In the genomic region with DNA sequence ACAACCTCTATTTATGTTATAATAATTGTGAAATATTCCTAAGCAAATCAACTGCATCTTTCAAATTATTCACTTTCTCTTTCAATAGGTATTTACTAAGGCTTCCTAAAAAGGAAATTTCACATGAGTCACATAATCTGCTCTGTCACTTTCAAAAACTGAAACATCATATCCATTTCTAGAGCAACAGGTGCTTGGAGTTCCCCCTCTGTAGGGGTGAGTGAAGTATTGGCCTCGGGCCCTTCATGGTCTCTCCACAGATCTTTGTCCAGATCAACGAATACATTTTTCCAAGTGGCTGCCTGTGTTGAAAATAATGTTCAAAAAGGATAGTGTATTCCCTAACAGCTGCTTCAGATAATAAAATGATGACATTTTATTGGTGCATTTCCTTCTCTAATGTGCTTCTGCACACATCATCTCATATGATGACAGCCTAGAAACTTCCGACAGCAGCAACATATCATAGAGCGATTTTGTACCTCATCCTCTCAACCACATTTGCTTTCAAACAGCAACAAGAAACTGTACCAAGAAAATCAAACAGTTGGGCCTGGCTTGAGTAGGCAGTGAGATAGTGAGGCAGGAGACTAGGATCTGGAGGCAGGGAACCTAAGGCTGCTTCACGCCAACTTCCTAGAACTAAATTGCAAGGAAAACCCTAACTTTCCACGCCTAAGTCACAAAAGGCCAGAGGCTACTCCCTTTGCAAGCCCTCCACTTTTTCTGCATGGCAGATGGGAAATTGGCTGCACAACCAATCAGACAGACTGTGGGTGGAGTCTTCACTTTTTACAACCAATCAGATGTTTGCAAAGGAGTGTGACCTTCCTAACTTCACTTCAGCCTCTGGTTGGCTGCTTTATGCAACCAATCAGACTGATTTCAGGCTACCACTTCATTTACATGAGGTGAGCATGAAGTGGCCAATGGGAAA, we compare ENCODE assay signal across 1 cellular context.
TF ChIP-seq lines count a peak whose summit lies in the region.

No MANE protein-coding gene starts in this region.

TF ChIP-seq in GM12878, 131 proteins besides CTCF, POLR2A, EP300 and RAD21 (continued from another document):
- TF ChIP-seq, protein P1, sequence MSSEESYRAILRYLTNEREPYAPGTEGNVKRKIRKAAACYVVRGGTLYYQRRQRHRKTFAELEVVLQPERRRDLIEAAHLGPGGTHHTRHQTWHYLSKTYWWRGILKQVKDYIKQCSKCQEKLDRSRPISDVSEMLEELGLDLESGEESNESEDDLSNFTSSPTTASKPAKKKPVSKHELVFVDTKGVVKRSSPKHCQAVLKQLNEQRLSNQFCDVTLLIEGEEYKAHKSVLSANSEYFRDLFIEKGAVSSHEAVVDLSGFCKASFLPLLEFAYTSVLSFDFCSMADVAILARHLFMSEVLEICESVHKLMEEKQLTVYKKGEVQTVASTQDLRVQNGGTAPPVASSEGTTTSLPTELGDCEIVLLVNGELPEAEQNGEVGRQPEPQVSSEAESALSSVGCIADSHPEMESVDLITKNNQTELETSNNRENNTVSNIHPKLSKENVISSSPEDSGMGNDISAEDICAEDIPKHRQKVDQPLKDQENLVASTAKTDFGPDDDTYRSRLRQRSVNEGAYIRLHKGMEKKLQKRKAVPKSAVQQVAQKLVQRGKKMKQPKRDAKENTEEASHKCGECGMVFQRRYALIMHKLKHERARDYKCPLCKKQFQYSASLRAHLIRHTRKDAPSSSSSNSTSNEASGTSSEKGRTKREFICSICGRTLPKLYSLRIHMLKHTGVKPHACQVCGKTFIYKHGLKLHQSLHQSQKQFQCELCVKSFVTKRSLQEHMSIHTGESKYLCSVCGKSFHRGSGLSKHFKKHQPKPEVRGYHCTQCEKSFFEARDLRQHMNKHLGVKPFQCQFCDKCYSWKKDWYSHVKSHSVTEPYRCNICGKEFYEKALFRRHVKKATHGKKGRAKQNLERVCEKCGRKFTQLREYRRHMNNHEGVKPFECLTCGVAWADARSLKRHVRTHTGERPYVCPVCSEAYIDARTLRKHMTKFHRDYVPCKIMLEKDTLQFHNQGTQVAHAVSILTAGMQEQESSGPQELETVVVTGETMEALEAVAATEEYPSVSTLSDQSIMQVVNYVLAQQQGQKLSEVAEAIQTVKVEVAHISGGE (CRISPR knock-in tag; IDR thresholded peaks at IDR 0.05), result no peak
- TF ChIP-seq, protein P2, sequence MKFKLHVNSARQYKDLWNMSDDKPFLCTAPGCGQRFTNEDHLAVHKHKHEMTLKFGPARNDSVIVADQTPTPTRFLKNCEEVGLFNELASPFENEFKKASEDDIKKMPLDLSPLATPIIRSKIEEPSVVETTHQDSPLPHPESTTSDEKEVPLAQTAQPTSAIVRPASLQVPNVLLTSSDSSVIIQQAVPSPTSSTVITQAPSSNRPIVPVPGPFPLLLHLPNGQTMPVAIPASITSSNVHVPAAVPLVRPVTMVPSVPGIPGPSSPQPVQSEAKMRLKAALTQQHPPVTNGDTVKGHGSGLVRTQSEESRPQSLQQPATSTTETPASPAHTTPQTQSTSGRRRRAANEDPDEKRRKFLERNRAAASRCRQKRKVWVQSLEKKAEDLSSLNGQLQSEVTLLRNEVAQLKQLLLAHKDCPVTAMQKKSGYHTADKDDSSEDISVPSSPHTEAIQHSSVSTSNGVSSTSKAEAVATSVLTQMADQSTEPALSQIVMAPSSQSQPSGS (IDR thresholded peaks at IDR 0.05; ENCODE audit: low read length), result peak; percentile 46; the same call in 1 of the 2 replicates
- TF ChIP-seq, protein P3, sequence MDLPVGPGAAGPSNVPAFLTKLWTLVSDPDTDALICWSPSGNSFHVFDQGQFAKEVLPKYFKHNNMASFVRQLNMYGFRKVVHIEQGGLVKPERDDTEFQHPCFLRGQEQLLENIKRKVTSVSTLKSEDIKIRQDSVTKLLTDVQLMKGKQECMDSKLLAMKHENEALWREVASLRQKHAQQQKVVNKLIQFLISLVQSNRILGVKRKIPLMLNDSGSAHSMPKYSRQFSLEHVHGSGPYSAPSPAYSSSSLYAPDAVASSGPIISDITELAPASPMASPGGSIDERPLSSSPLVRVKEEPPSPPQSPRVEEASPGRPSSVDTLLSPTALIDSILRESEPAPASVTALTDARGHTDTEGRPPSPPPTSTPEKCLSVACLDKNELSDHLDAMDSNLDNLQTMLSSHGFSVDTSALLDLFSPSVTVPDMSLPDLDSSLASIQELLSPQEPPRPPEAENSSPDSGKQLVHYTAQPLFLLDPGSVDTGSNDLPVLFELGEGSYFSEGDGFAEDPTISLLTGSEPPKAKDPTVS (IDR thresholded peaks at IDR 0.05; ENCODE audit: low read depth, low read length), result no peak
- TF ChIP-seq EZH2 (IDR thresholded peaks at IDR 0.05; ENCODE audit: borderline replicate concordance, control insufficient read depth, low read depth, low read length), result no peak
- no peak for TF ChIP-seq ZSCAN29 (IDR thresholded peaks at IDR 0.05)
- peak; percentile 63; the same call in 1 of the 2 replicates for TF ChIP-seq EED (IDR thresholded peaks at IDR 0.05; ENCODE audit: low read depth)
- TF ChIP-seq ZNF274 (IDR thresholded peaks at IDR 0.05; ENCODE audit: insufficient read depth, insufficient read length), result no peak
- TF ChIP-seq GABPA (IDR thresholded peaks at IDR 0.05; ENCODE audit: low read depth), result peak; percentile 37; the same call in 1 of the 2 replicates
- no peak for TF ChIP-seq TARDBP (IDR thresholded peaks at IDR 0.05; ENCODE audit: borderline replicate concordance)
- TF ChIP-seq SMC3 (IDR thresholded peaks at IDR 0.05; ENCODE audit: borderline replicate concordance, low read length), result no peak
- TF ChIP-seq, protein P4, sequence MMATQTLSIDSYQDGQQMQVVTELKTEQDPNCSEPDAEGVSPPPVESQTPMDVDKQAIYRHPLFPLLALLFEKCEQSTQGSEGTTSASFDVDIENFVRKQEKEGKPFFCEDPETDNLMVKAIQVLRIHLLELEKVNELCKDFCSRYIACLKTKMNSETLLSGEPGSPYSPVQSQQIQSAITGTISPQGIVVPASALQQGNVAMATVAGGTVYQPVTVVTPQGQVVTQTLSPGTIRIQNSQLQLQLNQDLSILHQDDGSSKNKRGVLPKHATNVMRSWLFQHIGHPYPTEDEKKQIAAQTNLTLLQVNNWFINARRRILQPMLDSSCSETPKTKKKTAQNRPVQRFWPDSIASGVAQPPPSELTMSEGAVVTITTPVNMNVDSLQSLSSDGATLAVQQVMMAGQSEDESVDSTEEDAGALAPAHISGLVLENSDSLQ (IDR thresholded peaks at IDR 0.05), result peak; percentile 51; the same call in 1 of the 2 replicates
- TF ChIP-seq, protein P5, sequence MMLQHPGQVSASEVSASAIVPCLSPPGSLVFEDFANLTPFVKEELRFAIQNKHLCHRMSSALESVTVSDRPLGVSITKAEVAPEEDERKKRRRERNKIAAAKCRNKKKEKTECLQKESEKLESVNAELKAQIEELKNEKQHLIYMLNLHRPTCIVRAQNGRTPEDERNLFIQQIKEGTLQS (IDR thresholded peaks at IDR 0.05; ENCODE audit: borderline replicate concordance, extremely low read depth, low read depth, low read length), result no peak
- TF ChIP-seq, protein P6, sequence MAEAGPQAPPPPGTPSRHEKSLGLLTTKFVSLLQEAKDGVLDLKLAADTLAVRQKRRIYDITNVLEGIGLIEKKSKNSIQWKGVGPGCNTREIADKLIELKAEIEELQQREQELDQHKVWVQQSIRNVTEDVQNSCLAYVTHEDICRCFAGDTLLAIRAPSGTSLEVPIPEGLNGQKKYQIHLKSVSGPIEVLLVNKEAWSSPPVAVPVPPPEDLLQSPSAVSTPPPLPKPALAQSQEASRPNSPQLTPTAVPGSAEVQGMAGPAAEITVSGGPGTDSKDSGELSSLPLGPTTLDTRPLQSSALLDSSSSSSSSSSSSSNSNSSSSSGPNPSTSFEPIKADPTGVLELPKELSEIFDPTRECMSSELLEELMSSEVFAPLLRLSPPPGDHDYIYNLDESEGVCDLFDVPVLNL (IDR thresholded peaks at IDR 0.05; ENCODE audit: low read depth, low read length), result no peak
- no peak for TF ChIP-seq HCFC1 (IDR thresholded peaks at IDR 0.05; ENCODE audit: low read length)
- peak; percentile 84; the same call in 1 of the 2 replicates for TF ChIP-seq TCF12 (IDR thresholded peaks at IDR 0.05; ENCODE audit: low read depth, low read length)
- no peak for TF ChIP-seq RAD51 (IDR thresholded peaks at IDR 0.05)
- TF ChIP-seq ZNF207 (IDR thresholded peaks at IDR 0.05; ENCODE audit: borderline replicate concordance), result no peak
- TF ChIP-seq, protein P7, sequence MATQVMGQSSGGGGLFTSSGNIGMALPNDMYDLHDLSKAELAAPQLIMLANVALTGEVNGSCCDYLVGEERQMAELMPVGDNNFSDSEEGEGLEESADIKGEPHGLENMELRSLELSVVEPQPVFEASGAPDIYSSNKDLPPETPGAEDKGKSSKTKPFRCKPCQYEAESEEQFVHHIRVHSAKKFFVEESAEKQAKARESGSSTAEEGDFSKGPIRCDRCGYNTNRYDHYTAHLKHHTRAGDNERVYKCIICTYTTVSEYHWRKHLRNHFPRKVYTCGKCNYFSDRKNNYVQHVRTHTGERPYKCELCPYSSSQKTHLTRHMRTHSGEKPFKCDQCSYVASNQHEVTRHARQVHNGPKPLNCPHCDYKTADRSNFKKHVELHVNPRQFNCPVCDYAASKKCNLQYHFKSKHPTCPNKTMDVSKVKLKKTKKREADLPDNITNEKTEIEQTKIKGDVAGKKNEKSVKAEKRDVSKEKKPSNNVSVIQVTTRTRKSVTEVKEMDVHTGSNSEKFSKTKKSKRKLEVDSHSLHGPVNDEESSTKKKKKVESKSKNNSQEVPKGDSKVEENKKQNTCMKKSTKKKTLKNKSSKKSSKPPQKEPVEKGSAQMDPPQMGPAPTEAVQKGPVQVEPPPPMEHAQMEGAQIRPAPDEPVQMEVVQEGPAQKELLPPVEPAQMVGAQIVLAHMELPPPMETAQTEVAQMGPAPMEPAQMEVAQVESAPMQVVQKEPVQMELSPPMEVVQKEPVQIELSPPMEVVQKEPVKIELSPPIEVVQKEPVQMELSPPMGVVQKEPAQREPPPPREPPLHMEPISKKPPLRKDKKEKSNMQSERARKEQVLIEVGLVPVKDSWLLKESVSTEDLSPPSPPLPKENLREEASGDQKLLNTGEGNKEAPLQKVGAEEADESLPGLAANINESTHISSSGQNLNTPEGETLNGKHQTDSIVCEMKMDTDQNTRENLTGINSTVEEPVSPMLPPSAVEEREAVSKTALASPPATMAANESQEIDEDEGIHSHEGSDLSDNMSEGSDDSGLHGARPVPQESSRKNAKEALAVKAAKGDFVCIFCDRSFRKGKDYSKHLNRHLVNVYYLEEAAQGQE (IDR thresholded peaks at IDR 0.05; ENCODE audit: low read depth, low read length), result no peak
- TF ChIP-seq ZNF622 (IDR thresholded peaks at IDR 0.05), result no peak
- peak; percentile 76 for TF ChIP-seq JUNB (IDR thresholded peaks at IDR 0.05)
- TF ChIP-seq SMAD1 (IDR thresholded peaks at IDR 0.05; ENCODE audit: low read depth, partially characterized antibody), result no peak
- TF ChIP-seq, protein P8, sequence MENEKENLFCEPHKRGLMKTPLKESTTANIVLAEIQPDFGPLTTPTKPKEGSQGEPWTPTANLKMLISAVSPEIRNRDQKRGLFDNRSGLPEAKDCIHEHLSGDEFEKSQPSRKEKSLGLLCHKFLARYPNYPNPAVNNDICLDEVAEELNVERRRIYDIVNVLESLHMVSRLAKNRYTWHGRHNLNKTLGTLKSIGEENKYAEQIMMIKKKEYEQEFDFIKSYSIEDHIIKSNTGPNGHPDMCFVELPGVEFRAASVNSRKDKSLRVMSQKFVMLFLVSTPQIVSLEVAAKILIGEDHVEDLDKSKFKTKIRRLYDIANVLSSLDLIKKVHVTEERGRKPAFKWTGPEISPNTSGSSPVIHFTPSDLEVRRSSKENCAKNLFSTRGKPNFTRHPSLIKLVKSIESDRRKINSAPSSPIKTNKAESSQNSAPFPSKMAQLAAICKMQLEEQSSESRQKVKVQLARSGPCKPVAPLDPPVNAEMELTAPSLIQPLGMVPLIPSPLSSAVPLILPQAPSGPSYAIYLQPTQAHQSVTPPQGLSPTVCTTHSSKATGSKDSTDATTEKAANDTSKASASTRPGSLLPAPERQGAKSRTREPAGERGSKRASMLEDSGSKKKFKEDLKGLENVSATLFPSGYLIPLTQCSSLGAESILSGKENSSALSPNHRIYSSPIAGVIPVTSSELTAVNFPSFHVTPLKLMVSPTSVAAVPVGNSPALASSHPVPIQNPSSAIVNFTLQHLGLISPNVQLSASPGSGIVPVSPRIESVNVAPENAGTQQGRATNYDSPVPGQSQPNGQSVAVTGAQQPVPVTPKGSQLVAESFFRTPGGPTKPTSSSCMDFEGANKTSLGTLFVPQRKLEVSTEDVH (IDR thresholded peaks at IDR 0.05; ENCODE audit: low read depth, partially characterized antibody), result no peak
- TF ChIP-seq SRF (IDR thresholded peaks at IDR 0.05; ENCODE audit: low read depth in 2 of 2, low read length in 2 of 2), result peak in 1 of 2 experiments; percentile 85; a peak in 1 of 4 replicates
- no peak for TF ChIP-seq SMAD5 (IDR thresholded peaks at IDR 0.05; ENCODE audit: low read depth)
- TF ChIP-seq CHD2 (IDR thresholded peaks at IDR 0.05; ENCODE audit: borderline replicate concordance, low read depth, low read length), result no peak
- TF ChIP-seq SIN3A (IDR thresholded peaks at IDR 0.05; ENCODE audit: low read depth, low read length), result no peak
